In genomic region chr17:44708401-44709263, GRCh38 we compare ENCODE assay signal across 8 cellular contexts. TPM values are rescaled to one million over a fixed set of nuclear protein-coding genes. Genes with fewer than 3 reads are reported as not detected.
DNase-seq lines count a peak whose midpoint lies in the region; ATAC-seq, FAIRE-seq and TF ChIP-seq lines count a peak whose summit lies in the region.

Gene DBF4B, plus strand, starts transcription at chr17:44708665. Its CDS starts 156 bp downstream, at chr17:44708821.

- peak within 1 kb of the TSS in 2 of 7 donors; percentile 36 for H3K27ac Mint-ChIP-seq in CD4-positive, alpha-beta memory T cell

- DNase-seq in CD4-positive, alpha-beta memory T cell = peak; percentile 86 to 88 (median 86)
- DNase-seq in H54 (ENCODE audit: insufficient read length, low spot score) (peak; percentile 67), NCI-H2081 (lab: John Stamatoyannopoulos, UW) (peak; percentile 90 to 95), T1000 (lab: John Stamatoyannopoulos, UW) (peak; percentile 78), astrocyte of the hippocampus (ENCODE audit: low read depth, low spot score) (peak; percentile 95), hypothalamus (lab: John Stamatoyannopoulos, UW) (peak; percentile 12 to 95 (median 60)), retina (peak; percentile 98), aorta (peak; percentile 84 to 86)

- CTCF ChIA-PET in CD4-positive, alpha-beta memory T cell (lab: Charles Lee; ENCODE audit: partially characterized antibody) = interaction anchor here (0.9 to 1.2 kb wide), 3 partner anchors 18 to 26 kb away, joined by 3 to 8 read pairs (median 3); partner anchors contain the start of gene CCDC43

- peak within 1 kb of the TSS; percentile 57 for H3K27ac ChIP-seq in CD4-positive, alpha-beta memory T cell (ENCODE audit: low read depth, low read length)
- H3K27ac ChIP-seq in aorta (ENCODE audit: low read depth in 1 of 2, low read length in 2 of 2) = peak within 1 kb of the TSS in 1 of 2 donors; percentile 39

- POLR2A ChIA-PET in CD4-positive, alpha-beta memory T cell (lab: Charles Lee; ENCODE audit: partially characterized antibody) = interaction anchor here (0.6 to 3.1 kb wide), 6 partner anchors 9 to 205 kb away, joined by 3 to 42 read pairs (median 3); partner anchors contain the start of genes CCDC43, EFTUD2 and GPATCH8

- H3K4me3 ChIP-seq in CD4-positive, alpha-beta memory T cell (ENCODE audit: low read length in 2 of 2) = peak within 1 kb of the TSS; percentile 69 to 76
- H3K4me3 ChIP-seq in aorta (ENCODE audit: low read length in 2 of 2) = peak within 1 kb of the TSS; percentile 78 to 89

- no peaks in the 10 kb centered on the region for H3K36me3 ChIP-seq in CD4-positive, alpha-beta memory T cell (ENCODE audit: insufficient read depth, low read length)
- H3K36me3 ChIP-seq in aorta (ENCODE audit: control insufficient read depth in 1 of 2, insufficient read depth in 2 of 2, low read length in 1 of 2) = no peaks in the 10 kb centered on the region

- H3K4me3 Mint-ChIP-seq in CD4-positive, alpha-beta memory T cell = no peak within 1 kb of the TSS

- no peak for FAIRE-seq in H54 (lab: Jason Lieb, UNC)

- peak; percentile 94 for ATAC-seq in aorta (ENCODE audit: low FRiP score)

- no peaks in the 10 kb centered on the region for H3K36me3 Mint-ChIP-seq in CD4-positive, alpha-beta memory T cell

- 0 to 1% methylated on average over 52 of the region's 52 CpGs for WGBS in aorta, 2 donors

- peaks cover 0 to 3% (median 2%) of the 10 kb centered on the region in 4 donors for H3K4me1 Mint-ChIP-seq in CD4-positive, alpha-beta memory T cell

- peak; percentile 70 for TF ChIP-seq POLR2A in H54 (IDR thresholded peaks at IDR 0.05; ENCODE audit: low read depth, low read length)

- peaks cover 4% of the 10 kb centered on the region in 2 donors for H3K27me3 Mint-ChIP-seq in CD4-positive, alpha-beta memory T cell

- peaks cover 16% of the 10 kb centered on the region for H3K4me1 ChIP-seq in CD4-positive, alpha-beta memory T cell (ENCODE audit: insufficient read depth, low read length)
- H3K4me1 ChIP-seq in aorta (ENCODE audit: control insufficient read depth in 1 of 2, insufficient read depth in 2 of 2, low read length in 2 of 2) = no peaks in the 10 kb centered on the region

- no peaks in the 10 kb centered on the region for H3K9me3 ChIP-seq in CD4-positive, alpha-beta memory T cell (ENCODE audit: control insufficient read depth in 1 of 2, low read length in 2 of 2)
- no peaks in the 10 kb centered on the region for H3K9me3 ChIP-seq in aorta (ENCODE audit: control insufficient read depth, low read length)

- intact Hi-C loops in CD4-positive, alpha-beta memory T cell (cut with micrococcal nuclease) = loop anchor here (1.0 kb wide), 1 partner anchor 19 kb away; the partner anchor contains the start of gene CCDC43
- intact Hi-C loops in aorta (cut with DNase I) = no loop called here

- no peaks in the 10 kb centered on the region for H3K27me3 ChIP-seq in CD4-positive, alpha-beta memory T cell (ENCODE audit: insufficient read depth, low read length)
- no peaks in the 10 kb centered on the region for H3K27me3 ChIP-seq in aorta (ENCODE audit: control insufficient read depth in 1 of 2, insufficient read depth in 2 of 2, low read length in 1 of 2)

- H3K9me3 Mint-ChIP-seq in CD4-positive, alpha-beta memory T cell = no peaks in the 10 kb centered on the region

RNA-seq across cellular contexts. Expression of gene DBF4B, which starts in this region (rescaled TPM):
- 1 to 10 TPM; 8.1 to 8.4 TPM for total RNA-seq in CD4-positive, alpha-beta memory T cell
- polyA plus RNA-seq in CD4-positive, alpha-beta memory T cell = under 1 TPM in 1 of 2 donors, not detected in 1; 1.00 TPM
- total RNA-seq in aorta = 10 to 100 TPM in 1 of 2 donors, 1 to 10 TPM in 1; 5.8 to 12.1 TPM
- 1 to 10 TPM in 1 of 2 donors, under 1 TPM in 1; 0.88 to 2.4 TPM for polyA plus RNA-seq in aorta
